In genomic region chr19:33143897-33144405, GRCh38 we compare ENCODE assay signal across 8 cellular contexts. TPM values are rescaled to one million over a fixed set of nuclear protein-coding genes. Genes with fewer than 3 reads are reported as not detected.
A peak's percentile ranks its signal among the peaks of the same experiment; 100 is the strongest.
DNase-seq lines count a peak whose midpoint lies in the region; ATAC-seq, FAIRE-seq and TF ChIP-seq lines count a peak whose summit lies in the region.

No MANE protein-coding gene starts in this region.

- intact Hi-C loops in lower lobe of right lung (cut with DNase I) = no loop called here

- CTCF ChIA-PET in activated CD4-positive, alpha-beta T cell treated with anti-CD3 and anti-CD28 coated beads, Interleukin-2, amount 10 ng/mL, durations not matched to agents 7 days and 5 days (lab: Charles Lee) = interaction anchor here (0.7 to 1.4 kb wide), 10 partner anchors 9 to 40 kb away, joined by 3 to 8 read pairs (median 3); no protein-coding TSS in a partner anchor

- no peaks in the 10 kb centered on the region for H3K36me3 Mint-ChIP-seq in activated CD4-positive, alpha-beta T cell treated with anti-CD3 and anti-CD28 coated beads, Interleukin-2, amount 10 ng/mL, durations not matched to agents 7 days and 5 days (ENCODE audit: low read depth)

- POLR2A ChIA-PET in activated CD4-positive, alpha-beta T cell treated with anti-CD3 and anti-CD28 coated beads, Interleukin-2, amount 10 ng/mL, durations not matched to agents 7 days and 5 days (lab: Charles Lee) = no interaction called here

- peak; percentile 94 for TF ChIP-seq CTCF in lower lobe of right lung (IDR thresholded peaks at IDR 0.05)

- no peaks in the 10 kb centered on the region for H3K9me3 ChIP-seq in lower lobe of right lung

- H3K36me3 ChIP-seq in lower lobe of right lung = no peaks in the 10 kb centered on the region

- FAIRE-seq in G401.6 (lab: Jason Lieb, UNC) = peak; percentile 78

- H3K27ac Mint-ChIP-seq in activated CD4-positive, alpha-beta T cell treated with anti-CD3 and anti-CD28 coated beads, Interleukin-2, amount 10 ng/mL, durations not matched to agents 7 days and 5 days = no peak overlapping the region

- peaks cover 6% of the 10 kb centered on the region for H3K4me1 ChIP-seq in lower lobe of right lung

- peaks cover 5% of the 10 kb centered on the region for H3K4me1 Mint-ChIP-seq in activated CD4-positive, alpha-beta T cell treated with anti-CD3 and anti-CD28 coated beads, Interleukin-2, amount 10 ng/mL, durations not matched to agents 7 days and 5 days

- no peak overlapping the region for H3K4me3 ChIP-seq in lower lobe of right lung

- H3K9me3 Mint-ChIP-seq in activated CD4-positive, alpha-beta T cell treated with anti-CD3 and anti-CD28 coated beads, Interleukin-2, amount 10 ng/mL, durations not matched to agents 7 days and 5 days = no peaks in the 10 kb centered on the region

- no peak overlapping the region for H3K27ac ChIP-seq in lower lobe of right lung

- no peak overlapping the region for H3K4me3 Mint-ChIP-seq in activated CD4-positive, alpha-beta T cell treated with anti-CD3 and anti-CD28 coated beads, Interleukin-2, amount 10 ng/mL, durations not matched to agents 7 days and 5 days

- H3K27me3 Mint-ChIP-seq in activated CD4-positive, alpha-beta T cell treated with anti-CD3 and anti-CD28 coated beads, Interleukin-2, amount 10 ng/mL, durations not matched to agents 7 days and 5 days = no peaks in the 10 kb centered on the region

- no peaks in the 10 kb centered on the region for H3K27me3 ChIP-seq in lower lobe of right lung (ENCODE audit: low read depth)

- peak; percentile 18 for DNase-seq in NCI-H446 treated with DMSO at 0.1 percent for 48 hours (lab: John Stamatoyannopoulos, UW)
- peak; percentile 69 for DNase-seq in activated CD4-positive, alpha-beta T cell treated with anti-CD3 and anti-CD28 coated beads, Interleukin-2, amount 10 ng/mL, durations not matched to agents 7 days and 5 days
- DNase-seq in dermis blood vessel endothelial cell = peak; percentile 74
- DNase-seq in lower lobe of right lung = peak; percentile 72
- DNase-seq in stimulated activated CD8-positive, alpha-beta memory T cell treated with anti-CD3 and anti-CD28 coated beads, Interleukin-12 subunit alpha, Interleukin-12 subunit beta, amount 100 ng/mL, for 4 hours (ENCODE audit: low read depth) = peak; percentile 21

- ATAC-seq in HG02970 (IDR thresholded peaks at IDR 0.05; ENCODE audit: low FRiP score, unreplicated experiment) (peak; percentile 80), lower lobe of right lung (peak; percentile 96 to 97), GM21423 (IDR thresholded peaks at IDR 0.05; ENCODE audit: unreplicated experiment) (no peak)

RNA-seq across cellular contexts. Expression of gene WDR88, which starts 12.0 kb away (rescaled TPM):
- total RNA-seq in activated CD4-positive, alpha-beta T cell treated with anti-CD3 and anti-CD28 coated beads, Interleukin-2, amount 10 ng/mL, durations not matched to agents 7 days and 5 days = under 1 TPM in 1 of 2 experiments, not detected in 1; 0.27 TPM
- not detected in 2 replicates for total RNA-seq in dermis blood vessel endothelial cell
- total RNA-seq in lower lobe of right lung = not detected

RNA-seq across cellular contexts. Expression of gene LRP3, which starts 50.2 kb away (rescaled TPM):
- total RNA-seq in activated CD4-positive, alpha-beta T cell treated with anti-CD3 and anti-CD28 coated beads, Interleukin-2, amount 10 ng/mL, durations not matched to agents 7 days and 5 days = under 1 TPM; 0.08 to 0.20 TPM
- total RNA-seq in dermis blood vessel endothelial cell (6.6 and 12.0 TPM in 2 replicates), lower lobe of right lung (13.8 TPM)

Comparison
In these comparisons a context has a peak if more than half of its experiments do, and no peak if none do; other contexts are left out.
1. DNase-seq: peak in every context shown above with its lines; median percentile 74 in dermis blood vessel endothelial cell; 72 in lower lobe of right lung; 69 in activated CD4-positive, alpha-beta T cell treated with anti-CD3 and anti-CD28 coated beads, Interleukin-2, amount 10 ng/mL, durations not matched to agents 7 days and 5 days; 21 in stimulated activated CD8-positive, alpha-beta memory T cell treated with anti-CD3 and anti-CD28 coated beads, Interleukin-12 subunit alpha, Interleukin-12 subunit beta, amount 100 ng/mL, for 4 hours; 18 in NCI-H446 treated with DMSO at 0.1 percent for 48 hours.